1 cellular context compared by ENCODE assay signal in the genomic region with DNA sequence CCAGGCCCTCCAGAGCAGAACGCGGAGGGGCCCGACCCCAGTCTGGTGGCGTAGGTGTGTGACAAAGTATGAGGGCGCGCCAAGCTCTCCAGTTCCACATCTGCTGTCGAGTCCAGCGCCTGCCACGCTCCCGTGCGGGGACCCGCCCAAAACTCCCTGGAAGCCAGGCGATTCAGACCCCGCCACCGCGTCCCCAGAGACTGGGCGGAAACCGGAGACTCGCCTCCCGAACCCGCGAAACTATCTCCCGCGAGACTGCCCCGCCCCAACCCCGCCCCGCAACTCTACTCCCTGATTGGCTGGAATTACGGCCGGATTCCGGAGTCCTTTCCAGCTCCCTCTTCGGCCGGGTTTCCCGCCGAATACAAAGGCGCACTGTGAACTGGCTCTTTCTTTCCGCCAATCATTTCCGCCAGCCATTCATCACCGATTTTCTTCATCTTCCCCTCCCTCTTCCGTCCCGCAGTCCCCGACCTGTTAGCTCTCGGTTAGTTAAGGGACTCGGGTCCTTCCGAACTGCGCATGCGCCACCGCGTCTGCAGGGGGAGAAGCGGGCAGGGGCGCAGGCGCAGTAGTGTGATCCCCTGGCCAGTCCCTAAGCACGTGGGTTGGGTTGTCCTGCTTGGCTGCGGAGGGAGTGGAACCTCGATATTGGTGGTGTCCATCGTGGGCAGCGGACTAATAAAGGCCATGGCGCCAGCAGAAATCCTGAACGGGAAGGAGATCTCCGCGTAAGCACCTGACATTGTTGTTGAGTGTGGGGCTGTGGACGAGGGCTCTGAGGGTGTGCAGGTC.
TF ChIP-seq lines count a peak whose summit lies in the region.

A gene (plus strand): TSS at position 616 of the 795 bp plus-strand sequence. CDS start 75 bp downstream, at position 691.

TF ChIP-seq in K562, 482 proteins besides CTCF, POLR2A, EP300 and RAD21 (continued from another document):
- TF ChIP-seq, protein P1, sequence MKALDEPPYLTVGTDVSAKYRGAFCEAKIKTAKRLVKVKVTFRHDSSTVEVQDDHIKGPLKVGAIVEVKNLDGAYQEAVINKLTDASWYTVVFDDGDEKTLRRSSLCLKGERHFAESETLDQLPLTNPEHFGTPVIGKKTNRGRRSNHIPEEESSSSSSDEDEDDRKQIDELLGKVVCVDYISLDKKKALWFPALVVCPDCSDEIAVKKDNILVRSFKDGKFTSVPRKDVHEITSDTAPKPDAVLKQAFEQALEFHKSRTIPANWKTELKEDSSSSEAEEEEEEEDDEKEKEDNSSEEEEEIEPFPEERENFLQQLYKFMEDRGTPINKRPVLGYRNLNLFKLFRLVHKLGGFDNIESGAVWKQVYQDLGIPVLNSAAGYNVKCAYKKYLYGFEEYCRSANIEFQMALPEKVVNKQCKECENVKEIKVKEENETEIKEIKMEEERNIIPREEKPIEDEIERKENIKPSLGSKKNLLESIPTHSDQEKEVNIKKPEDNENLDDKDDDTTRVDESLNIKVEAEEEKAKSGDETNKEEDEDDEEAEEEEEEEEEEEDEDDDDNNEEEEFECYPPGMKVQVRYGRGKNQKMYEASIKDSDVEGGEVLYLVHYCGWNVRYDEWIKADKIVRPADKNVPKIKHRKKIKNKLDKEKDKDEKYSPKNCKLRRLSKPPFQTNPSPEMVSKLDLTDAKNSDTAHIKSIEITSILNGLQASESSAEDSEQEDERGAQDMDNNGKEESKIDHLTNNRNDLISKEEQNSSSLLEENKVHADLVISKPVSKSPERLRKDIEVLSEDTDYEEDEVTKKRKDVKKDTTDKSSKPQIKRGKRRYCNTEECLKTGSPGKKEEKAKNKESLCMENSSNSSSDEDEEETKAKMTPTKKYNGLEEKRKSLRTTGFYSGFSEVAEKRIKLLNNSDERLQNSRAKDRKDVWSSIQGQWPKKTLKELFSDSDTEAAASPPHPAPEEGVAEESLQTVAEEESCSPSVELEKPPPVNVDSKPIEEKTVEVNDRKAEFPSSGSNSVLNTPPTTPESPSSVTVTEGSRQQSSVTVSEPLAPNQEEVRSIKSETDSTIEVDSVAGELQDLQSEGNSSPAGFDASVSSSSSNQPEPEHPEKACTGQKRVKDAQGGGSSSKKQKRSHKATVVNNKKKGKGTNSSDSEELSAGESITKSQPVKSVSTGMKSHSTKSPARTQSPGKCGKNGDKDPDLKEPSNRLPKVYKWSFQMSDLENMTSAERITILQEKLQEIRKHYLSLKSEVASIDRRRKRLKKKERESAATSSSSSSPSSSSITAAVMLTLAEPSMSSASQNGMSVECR (CRISPR knock-in tag; IDR thresholded peaks at IDR 0.05), result 0 out of 2 replicates have a peak, but pooled peaks have one; percentile 29
- TF ChIP-seq, protein P2, sequence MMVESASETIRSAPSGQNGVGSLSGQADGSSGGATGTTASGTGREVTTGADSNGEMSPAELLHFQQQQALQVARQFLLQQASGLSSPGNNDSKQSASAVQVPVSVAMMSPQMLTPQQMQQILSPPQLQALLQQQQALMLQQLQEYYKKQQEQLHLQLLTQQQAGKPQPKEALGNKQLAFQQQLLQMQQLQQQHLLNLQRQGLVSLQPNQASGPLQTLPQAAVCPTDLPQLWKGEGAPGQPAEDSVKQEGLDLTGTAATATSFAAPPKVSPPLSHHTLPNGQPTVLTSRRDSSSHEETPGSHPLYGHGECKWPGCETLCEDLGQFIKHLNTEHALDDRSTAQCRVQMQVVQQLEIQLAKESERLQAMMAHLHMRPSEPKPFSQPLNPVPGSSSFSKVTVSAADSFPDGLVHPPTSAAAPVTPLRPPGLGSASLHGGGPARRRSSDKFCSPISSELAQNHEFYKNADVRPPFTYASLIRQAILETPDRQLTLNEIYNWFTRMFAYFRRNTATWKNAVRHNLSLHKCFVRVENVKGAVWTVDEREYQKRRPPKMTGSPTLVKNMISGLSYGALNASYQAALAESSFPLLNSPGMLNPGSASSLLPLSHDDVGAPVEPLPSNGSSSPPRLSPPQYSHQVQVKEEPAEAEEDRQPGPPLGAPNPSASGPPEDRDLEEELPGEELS (CRISPR knock-in tag; IDR thresholded peaks at IDR 0.05; ENCODE audit: borderline replicate concordance), result peak; percentile 40; the same call in 1 of the 2 replicates
- peak; percentile 93 for TF ChIP-seq RBFOX2 (IDR thresholded peaks at IDR 0.05; ENCODE audit: low read depth, low read length)
- TF ChIP-seq HNRNPLL (IDR thresholded peaks at IDR 0.05; ENCODE audit: low read depth, low read length, poor library complexity, severe bottlenecking), result peak; percentile 56
- TF ChIP-seq ZC3H11A (IDR thresholded peaks at IDR 0.05; ENCODE audit: low read depth, low read length), result no peak
- TF ChIP-seq, protein P3, sequence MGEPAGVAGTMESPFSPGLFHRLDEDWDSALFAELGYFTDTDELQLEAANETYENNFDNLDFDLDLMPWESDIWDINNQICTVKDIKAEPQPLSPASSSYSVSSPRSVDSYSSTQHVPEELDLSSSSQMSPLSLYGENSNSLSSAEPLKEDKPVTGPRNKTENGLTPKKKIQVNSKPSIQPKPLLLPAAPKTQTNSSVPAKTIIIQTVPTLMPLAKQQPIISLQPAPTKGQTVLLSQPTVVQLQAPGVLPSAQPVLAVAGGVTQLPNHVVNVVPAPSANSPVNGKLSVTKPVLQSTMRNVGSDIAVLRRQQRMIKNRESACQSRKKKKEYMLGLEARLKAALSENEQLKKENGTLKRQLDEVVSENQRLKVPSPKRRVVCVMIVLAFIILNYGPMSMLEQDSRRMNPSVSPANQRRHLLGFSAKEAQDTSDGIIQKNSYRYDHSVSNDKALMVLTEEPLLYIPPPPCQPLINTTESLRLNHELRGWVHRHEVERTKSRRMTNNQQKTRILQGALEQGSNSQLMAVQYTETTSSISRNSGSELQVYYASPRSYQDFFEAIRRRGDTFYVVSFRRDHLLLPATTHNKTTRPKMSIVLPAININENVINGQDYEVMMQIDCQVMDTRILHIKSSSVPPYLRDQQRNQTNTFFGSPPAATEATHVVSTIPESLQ (CRISPR knock-in tag; IDR thresholded peaks at IDR 0.05), result 0 out of 2 replicates have a peak, but pooled peaks have one; percentile 53
- 0 out of 4 replicates have a peak, but pooled peaks of 1 of the 2 experiments have one; percentile 26 for TF ChIP-seq MAZ (CRISPR knock-in tag; conservative IDR thresholded peaks at IDR 0.05 in 1 of 2, IDR thresholded peaks at IDR 0.05 in 1 of 2)
- TF ChIP-seq CBFA2T2 (conservative IDR thresholded peaks at IDR 0.05), result no peak
- peak; percentile 4; the same call in 1 of the 2 replicates for TF ChIP-seq CREM (IDR thresholded peaks at IDR 0.05; ENCODE audit: low read depth)
- 0 out of 2 replicates have a peak, but pooled peaks have one; percentile 29 for TF ChIP-seq TEAD4 (IDR thresholded peaks at IDR 0.05; ENCODE audit: low read length)
- TF ChIP-seq TEAD4 (CRISPR knock-in tag; IDR thresholded peaks at IDR 0.05; ENCODE audit: borderline replicate concordance), result no peak
- TF ChIP-seq, protein P4, sequence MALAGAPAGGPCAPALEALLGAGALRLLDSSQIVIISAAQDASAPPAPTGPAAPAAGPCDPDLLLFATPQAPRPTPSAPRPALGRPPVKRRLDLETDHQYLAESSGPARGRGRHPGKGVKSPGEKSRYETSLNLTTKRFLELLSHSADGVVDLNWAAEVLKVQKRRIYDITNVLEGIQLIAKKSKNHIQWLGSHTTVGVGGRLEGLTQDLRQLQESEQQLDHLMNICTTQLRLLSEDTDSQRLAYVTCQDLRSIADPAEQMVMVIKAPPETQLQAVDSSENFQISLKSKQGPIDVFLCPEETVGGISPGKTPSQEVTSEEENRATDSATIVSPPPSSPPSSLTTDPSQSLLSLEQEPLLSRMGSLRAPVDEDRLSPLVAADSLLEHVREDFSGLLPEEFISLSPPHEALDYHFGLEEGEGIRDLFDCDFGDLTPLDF (CRISPR knock-in tag; IDR thresholded peaks at IDR 0.05), result peak; percentile 88
- TF ChIP-seq PHB2 (IDR thresholded peaks at IDR 0.05; ENCODE audit: low read depth), result no peak
- TF ChIP-seq, protein P5, sequence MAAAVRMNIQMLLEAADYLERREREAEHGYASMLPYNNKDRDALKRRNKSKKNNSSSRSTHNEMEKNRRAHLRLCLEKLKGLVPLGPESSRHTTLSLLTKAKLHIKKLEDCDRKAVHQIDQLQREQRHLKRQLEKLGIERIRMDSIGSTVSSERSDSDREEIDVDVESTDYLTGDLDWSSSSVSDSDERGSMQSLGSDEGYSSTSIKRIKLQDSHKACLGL (CRISPR knock-in tag; IDR thresholded peaks at IDR 0.05; ENCODE audit: borderline replicate concordance, poor library complexity, severe bottlenecking), result peak; percentile 77
- peak; percentile 96 for TF ChIP-seq POLR2G (IDR thresholded peaks at IDR 0.05; ENCODE audit: low read depth, low read length)
- 0 out of 2 replicates have a peak, but pooled peaks have one; percentile 31 for TF ChIP-seq TCF7 (IDR thresholded peaks at IDR 0.05; ENCODE audit: borderline replicate concordance)
- TF ChIP-seq, protein P6, sequence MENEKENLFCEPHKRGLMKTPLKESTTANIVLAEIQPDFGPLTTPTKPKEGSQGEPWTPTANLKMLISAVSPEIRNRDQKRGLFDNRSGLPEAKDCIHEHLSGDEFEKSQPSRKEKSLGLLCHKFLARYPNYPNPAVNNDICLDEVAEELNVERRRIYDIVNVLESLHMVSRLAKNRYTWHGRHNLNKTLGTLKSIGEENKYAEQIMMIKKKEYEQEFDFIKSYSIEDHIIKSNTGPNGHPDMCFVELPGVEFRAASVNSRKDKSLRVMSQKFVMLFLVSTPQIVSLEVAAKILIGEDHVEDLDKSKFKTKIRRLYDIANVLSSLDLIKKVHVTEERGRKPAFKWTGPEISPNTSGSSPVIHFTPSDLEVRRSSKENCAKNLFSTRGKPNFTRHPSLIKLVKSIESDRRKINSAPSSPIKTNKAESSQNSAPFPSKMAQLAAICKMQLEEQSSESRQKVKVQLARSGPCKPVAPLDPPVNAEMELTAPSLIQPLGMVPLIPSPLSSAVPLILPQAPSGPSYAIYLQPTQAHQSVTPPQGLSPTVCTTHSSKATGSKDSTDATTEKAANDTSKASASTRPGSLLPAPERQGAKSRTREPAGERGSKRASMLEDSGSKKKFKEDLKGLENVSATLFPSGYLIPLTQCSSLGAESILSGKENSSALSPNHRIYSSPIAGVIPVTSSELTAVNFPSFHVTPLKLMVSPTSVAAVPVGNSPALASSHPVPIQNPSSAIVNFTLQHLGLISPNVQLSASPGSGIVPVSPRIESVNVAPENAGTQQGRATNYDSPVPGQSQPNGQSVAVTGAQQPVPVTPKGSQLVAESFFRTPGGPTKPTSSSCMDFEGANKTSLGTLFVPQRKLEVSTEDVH (IDR thresholded peaks at IDR 0.05; ENCODE audit: low read depth, partially characterized antibody), result peak; percentile 97
- TF ChIP-seq, protein P7, sequence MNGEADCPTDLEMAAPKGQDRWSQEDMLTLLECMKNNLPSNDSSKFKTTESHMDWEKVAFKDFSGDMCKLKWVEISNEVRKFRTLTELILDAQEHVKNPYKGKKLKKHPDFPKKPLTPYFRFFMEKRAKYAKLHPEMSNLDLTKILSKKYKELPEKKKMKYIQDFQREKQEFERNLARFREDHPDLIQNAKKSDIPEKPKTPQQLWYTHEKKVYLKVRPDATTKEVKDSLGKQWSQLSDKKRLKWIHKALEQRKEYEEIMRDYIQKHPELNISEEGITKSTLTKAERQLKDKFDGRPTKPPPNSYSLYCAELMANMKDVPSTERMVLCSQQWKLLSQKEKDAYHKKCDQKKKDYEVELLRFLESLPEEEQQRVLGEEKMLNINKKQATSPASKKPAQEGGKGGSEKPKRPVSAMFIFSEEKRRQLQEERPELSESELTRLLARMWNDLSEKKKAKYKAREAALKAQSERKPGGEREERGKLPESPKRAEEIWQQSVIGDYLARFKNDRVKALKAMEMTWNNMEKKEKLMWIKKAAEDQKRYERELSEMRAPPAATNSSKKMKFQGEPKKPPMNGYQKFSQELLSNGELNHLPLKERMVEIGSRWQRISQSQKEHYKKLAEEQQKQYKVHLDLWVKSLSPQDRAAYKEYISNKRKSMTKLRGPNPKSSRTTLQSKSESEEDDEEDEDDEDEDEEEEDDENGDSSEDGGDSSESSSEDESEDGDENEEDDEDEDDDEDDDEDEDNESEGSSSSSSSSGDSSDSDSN (IDR thresholded peaks at IDR 0.05; ENCODE audit: borderline replicate concordance in 1 of 2, low read depth in 2 of 2, low read length in 2 of 2), result 0 out of 4 replicates have a peak, but pooled peaks of 1 of the 2 experiments have one; percentile 46
- TF ChIP-seq SIRT6 (IDR thresholded peaks at IDR 0.05; ENCODE audit: low read depth, low read length), result no peak
- no peak for TF ChIP-seq ZNF212 (CRISPR knock-in tag; IDR thresholded peaks at IDR 0.05)
- TF ChIP-seq KLF1 (tag; IDR thresholded peaks at IDR 0.05), result peak; percentile 76
- TF ChIP-seq KAT7 (CRISPR knock-in tag; IDR thresholded peaks at IDR 0.05; ENCODE audit: borderline replicate concordance), result no peak
- no peak for TF ChIP-seq JUNB (CRISPR knock-in tag; conservative IDR thresholded peaks at IDR 0.05)
- peak; percentile 66; the same call in 1 of the 2 replicates for TF ChIP-seq HDAC2 (IDR thresholded peaks at IDR 0.05)
- peak; percentile 76 for TF ChIP-seq LCOR (CRISPR knock-in tag; IDR thresholded peaks at IDR 0.05)
- TF ChIP-seq TAF15 (IDR thresholded peaks at IDR 0.05; ENCODE audit: low read depth, low read length), result no peak
- TF ChIP-seq TAF1 (IDR thresholded peaks at IDR 0.05; ENCODE audit: control insufficient read depth, extremely low read depth, insufficient read depth, low read length, severe bottlenecking), result peak; percentile 65
- TF ChIP-seq RBM25 (IDR thresholded peaks at IDR 0.05; ENCODE audit: low read depth, low read length, severe bottlenecking), result peak; percentile 25
- peak; percentile 71 for TF ChIP-seq POLR2AphosphoS5 (IDR thresholded peaks at IDR 0.05; ENCODE audit: control insufficient read depth, insufficient read depth, low read depth, low read length)
- TF ChIP-seq, protein P8, sequence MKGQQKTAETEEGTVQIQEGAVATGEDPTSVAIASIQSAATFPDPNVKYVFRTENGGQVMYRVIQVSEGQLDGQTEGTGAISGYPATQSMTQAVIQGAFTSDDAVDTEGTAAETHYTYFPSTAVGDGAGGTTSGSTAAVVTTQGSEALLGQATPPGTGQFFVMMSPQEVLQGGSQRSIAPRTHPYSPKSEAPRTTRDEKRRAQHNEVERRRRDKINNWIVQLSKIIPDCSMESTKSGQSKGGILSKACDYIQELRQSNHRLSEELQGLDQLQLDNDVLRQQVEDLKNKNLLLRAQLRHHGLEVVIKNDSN (CRISPR knock-in tag; IDR thresholded peaks at IDR 0.05), result peak; percentile 74
TF ChIP-seq in K562: peak in this region for 80.
